Comparison of ENCODE assay signal across 17 cellular contexts in genomic region chr7:78496226-78496625, GRCh38.
"Had no signal": no experiment of that assay in that cellular context is flagged by ENCODE, and none has a peak within 500 bp of the region (broad histone marks: within the 10 kb centered on the region; RNA-seq: fewer than 3 reads in every experiment).

No MANE protein-coding gene starts in this region.

- H3K4me3 ChIP-seq: cardiac muscle cell, ovary, right lobe of liver, testis had no signal

- H3K4me1 ChIP-seq: right lobe of liver, testis had no signal

- FAIRE-seq: small intestine had no signal

- DNase-seq: activated CD4-positive, alpha-beta T cell treated with anti-CD3 and anti-CD28 coated beads for 1 hour; activated gamma-delta T cell; amniotic stem cell; mesenchymal stem cell; naive thymus-derived CD4-positive, alpha-beta T cell; ovary; right lobe of liver; small intestine; stimulated activated CD4-positive, alpha-beta T cell treated with anti-CD3 and anti-CD28 coated beads, Interleukin-15, amount 100 ng/mL, for 24 hours; stimulated activated CD4-positive, alpha-beta T cell treated with anti-CD3 and anti-CD28 coated beads, Interleukin-2, amount 100 ng/mL, for 48 hours; stimulated activated naive CD8-positive, alpha-beta T cell treated with anti-CD3 and anti-CD28 coated beads, Interleukin-15, amount 100 ng/mL, for 72 hours; T-helper 2 cell; testis had no signal

- ATAC-seq: naive thymus-derived CD4-positive, alpha-beta T cell; right lobe of liver; stimulated activated naive CD8-positive, alpha-beta T cell treated with anti-CD3 and anti-CD28 coated beads, Interleukin-15, amount 100 ng/mL, for 72 hours had no signal

- H3K27ac ChIP-seq: cardiac muscle cell, ovary, right lobe of liver, testis, VCaP had no signal

- H3K36me3 Mint-ChIP-seq: activated naive CD8-positive, alpha-beta T cell; naive thymus-derived CD4-positive, alpha-beta T cell; type B pancreatic cell had no signal

- H3K27ac Mint-ChIP-seq: activated naive CD8-positive, alpha-beta T cell; naive thymus-derived CD4-positive, alpha-beta T cell; stimulated activated naive CD8-positive, alpha-beta T cell treated with anti-CD3 and anti-CD28 coated beads, Interleukin-15, amount 100 ng/mL, for 72 hours; type B pancreatic cell had no signal

- H3K36me3 ChIP-seq: cardiac muscle cell, ovary, right lobe of liver had no signal

- H3K27me3 ChIP-seq: cardiac muscle cell, ovary, right lobe of liver, testis had no signal

- H3K9me3 ChIP-seq: ovary, right lobe of liver, testis had no signal
